Comparison of ENCODE assay signal across 9 cellular contexts in the genomic region with DNA sequence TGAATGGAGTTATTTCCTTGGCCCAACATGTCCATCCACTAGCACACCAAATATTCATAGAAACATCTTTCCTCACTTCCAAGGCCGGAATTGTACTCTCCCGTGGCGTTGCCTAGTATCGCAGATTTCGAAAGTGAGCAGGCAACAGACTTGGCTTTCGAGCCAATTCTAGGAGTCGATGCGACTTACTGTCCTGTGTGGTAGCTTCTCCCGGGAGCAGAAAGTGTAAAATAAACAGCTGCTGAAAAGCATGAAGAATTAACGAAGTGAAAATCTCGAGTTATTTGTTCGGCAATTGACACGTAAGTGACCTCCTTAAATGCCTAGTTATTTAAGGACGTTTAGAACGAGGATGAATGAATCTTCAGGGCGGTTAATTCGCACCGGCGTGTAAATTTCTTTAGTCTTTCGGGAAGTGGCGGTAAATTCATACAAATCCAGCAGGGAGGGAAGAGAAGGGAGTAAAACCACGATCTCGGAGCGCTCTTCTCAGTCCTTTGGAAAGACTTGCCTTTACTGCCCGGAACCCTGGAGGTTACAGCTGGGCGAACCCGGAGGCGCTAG. TPM values are rescaled to one million over a fixed set of nuclear protein-coding genes. Genes with fewer than 3 reads are reported as not detected.
DNase-seq lines count a peak whose midpoint lies in the region; ATAC-seq and FAIRE-seq lines count a peak whose summit lies in the region.
"Had no signal": no experiment of that assay in that cellular context is flagged by ENCODE, and none has a peak within 500 bp of the region (broad histone marks: within the 10 kb centered on the region; RNA-seq: fewer than 3 reads in every experiment).

No MANE protein-coding gene starts in this region.

- ATAC-seq in Right ventricle myocardium inferior (peak; percentile 56), left ventricle myocardium superior (peak; percentile 52), GM21529 (IDR thresholded peaks at IDR 0.05; ENCODE audit: unreplicated experiment) (no peak)

- FAIRE-seq in GM19239 (lab: Jason Lieb, UNC) = no peak
- FAIRE-seq: GM18507 had no signal

- intact Hi-C loops in Right ventricle myocardium inferior (cut with DNase I) (loop anchor here (10.0 kb wide), 2 partner anchors 275 to 405 kb away; no protein-coding TSS in a partner anchor), cardiac septum (cut with DNase I) (loop anchor here (10.0 kb wide), 1 partner anchor 415 kb away; no protein-coding TSS in a partner anchor), left ventricle myocardium superior (cut with micrococcal nuclease) (no loop called here), posterior vena cava (cut with DNase I) (loop anchor here in 1 of 2 donors (10.0 kb wide), 4 partner anchors 55 to 635 kb away; no protein-coding TSS in a partner anchor)

- DNase-seq in Right ventricle myocardium inferior (ENCODE audit: missing footprints) = no peak
- no peak for DNase-seq in cardiac septum (ENCODE audit: low spot score)
- peak; percentile 8 for DNase-seq in NCI-H1105 treated with DMSO at 0.1 percent for 48 hours (lab: John Stamatoyannopoulos, UW)
- peak; percentile 46 for DNase-seq in amniotic stem cell (lab: John Stamatoyannopoulos, UW)
- no peak for DNase-seq in left ventricle myocardium superior
- DNase-seq in posterior vena cava (ENCODE audit: low spot score) = peak; percentile 80
- no peak for DNase-seq in GM19239 (ENCODE audit: insufficient read length, low spot score)

RNA-seq across cellular contexts. Expression of a gene that starts 0.4 kb away (rescaled TPM):
- total RNA-seq in Right ventricle myocardium inferior (4.5 TPM), cardiac septum (6.2 TPM), left ventricle myocardium superior (4.1 TPM), posterior vena cava (10 to 100 TPM; 67.9 to 84.2 TPM)

Comparison
In these comparisons a context has a peak if more than half of its experiments do, and no peak if none do; other contexts are left out.
1. DNase-seq: peak in NCI-H1105 treated with DMSO at 0.1 percent for 48 hours (single experiment), amniotic stem cell (single experiment) and posterior vena cava (single experiment); none in Right ventricle myocardium inferior (single experiment), cardiac septum (single experiment), left ventricle myocardium superior (single experiment) and GM19239 (single experiment).